15 cellular contexts compared by ENCODE assay signal in genomic region chr3:70771426-70772147, GRCh38.
DNase-seq lines count a peak whose midpoint lies in the region; ATAC-seq, FAIRE-seq and TF ChIP-seq lines count a peak whose summit lies in the region.
"Had no signal": no experiment of that assay in that cellular context is flagged by ENCODE, and none has a peak within 500 bp of the region (broad histone marks: within the 10 kb centered on the region; RNA-seq: fewer than 3 reads in every experiment).

No MANE protein-coding gene starts in this region.

- H3K9me3 ChIP-seq in skeletal muscle satellite cell (replicated peaks; ENCODE audit: low read length): no peaks in the 10 kb centered on the region
- H3K9me3 ChIP-seq: heart left ventricle, SJCRH30 had no signal

- H3K9me3 Mint-ChIP-seq in T-cell: no peaks in the 10 kb centered on the region
- H3K9me3 Mint-ChIP-seq: effector memory CD8-positive, alpha-beta T cell had no signal

- no peak overlapping the region for H3K9ac ChIP-seq in skeletal muscle satellite cell (ENCODE audit: low read depth, low read length)

- H3K36me3 ChIP-seq in skeletal muscle satellite cell (ENCODE audit: insufficient read depth, low read length): no peaks in the 10 kb centered on the region
- H3K36me3 ChIP-seq: heart left ventricle, SJCRH30 had no signal

- peak; percentile 75 for FAIRE-seq in colon (lab: Jason Lieb, UNC)
- no peak for FAIRE-seq in GM12891 (lab: Jason Lieb, UNC)

- peaks cover 10 to 22% of the 10 kb centered on the region in 2 donors for H3K27me3 Mint-ChIP-seq in T-cell

- H3K36me3 Mint-ChIP-seq in T-cell: no peaks in the 10 kb centered on the region

- peak; percentile 45 for ATAC-seq in GM18909 (IDR thresholded peaks at IDR 0.05; ENCODE audit: poor library complexity, unreplicated experiment)
- ATAC-seq in HG03565 (IDR thresholded peaks at IDR 0.05; ENCODE audit: unreplicated experiment): peak; percentile 95
- ATAC-seq in T-cell (replicated peaks in 1 of 4): no peak
- ATAC-seq: effector memory CD8-positive, alpha-beta T cell; heart left ventricle; left lobe of liver had no signal

- DNase-seq in GM12891 (ENCODE audit: insufficient read length, low spot score) (no peak), NCI-H748 (lab: John Stamatoyannopoulos, UW; ENCODE audit: unreplicated experiment) (no peak), T-cell (no peak)
- DNase-seq: COR-L47; effector memory CD8-positive, alpha-beta T cell; H7; heart left ventricle; NCI-H1694 treated with DMSO at 0.1 percent for 48 hours; NCI-H774; SJCRH30 had no signal

- CTCF ChIA-PET in T-cell (lab: Charles Lee): no interaction called here

- no peak for TF ChIP-seq POLR2A in GM12891 (IDR thresholded peaks at IDR 0.05; ENCODE audit: low read depth, low read length)

- peak overlapping the region; percentile 16 for H3K4me2 ChIP-seq in skeletal muscle satellite cell (ENCODE audit: low read length)

- no peak overlapping the region for H3K27ac Mint-ChIP-seq in T-cell
- H3K27ac Mint-ChIP-seq: effector memory CD8-positive, alpha-beta T cell had no signal

- peaks cover 11% of the 10 kb centered on the region for H3K4me1 ChIP-seq in skeletal muscle satellite cell (ENCODE audit: control insufficient read depth, insufficient read depth, low read length)
- H3K4me1 ChIP-seq: heart left ventricle, SJCRH30 had no signal

- H3K4me1 Mint-ChIP-seq in T-cell: no peaks in the 10 kb centered on the region

- H3K27me3 ChIP-seq in skeletal muscle satellite cell (ENCODE audit: control insufficient read depth, insufficient read depth, low read length): no peaks in the 10 kb centered on the region
- H3K27me3 ChIP-seq: SJCRH30 had no signal

- POLR2A ChIA-PET in T-cell (lab: Charles Lee): no interaction called here

- no peak overlapping the region for H3K4me3 ChIP-seq in skeletal muscle satellite cell (ENCODE audit: low read length)
- H3K4me3 ChIP-seq: heart left ventricle, SJCRH30 had no signal

- no peak overlapping the region for H3K4me3 Mint-ChIP-seq in T-cell
- H3K4me3 Mint-ChIP-seq: effector memory CD8-positive, alpha-beta T cell had no signal

TF ChIP-seq in GM12891, 5 proteins besides CTCF, POLR2A, EP300 and RAD21:
- no peak for TF ChIP-seq SPI1 (IDR thresholded peaks at IDR 0.05; ENCODE audit: low read depth, low read length)
- no peak for TF ChIP-seq POLR2AphosphoS5 (IDR thresholded peaks at IDR 0.05; ENCODE audit: low read depth, low read length)
- TF ChIP-seq PAX5 (IDR thresholded peaks at IDR 0.05; ENCODE audit: insufficient read depth, low read length, severe bottlenecking): no peak
- TF ChIP-seq TAF1 (IDR thresholded peaks at IDR 0.05; ENCODE audit: low read depth, low read length): no peak
- no peak for TF ChIP-seq POU2F2 (IDR thresholded peaks at IDR 0.05; ENCODE audit: low read depth, low read length)

Comparison
In these comparisons a context has a peak if more than half of its experiments do, and no peak if none do; other contexts are left out.
1. ATAC-seq: peak in GM18909 (single experiment) and HG03565 (single experiment); none in T-cell (0 of 4).